Comparison of ENCODE assay signal across 10 cellular contexts in genomic region chr6:148524976-148525375, GRCh38.
DNase-seq lines count a peak whose midpoint lies in the region; ATAC-seq and TF ChIP-seq lines count a peak whose summit lies in the region.
"Had no signal": no experiment of that assay in that cellular context is flagged by ENCODE, and none has a peak within 500 bp of the region (broad histone marks: within the 10 kb centered on the region; RNA-seq: fewer than 3 reads in every experiment).

No MANE protein-coding gene starts in this region.

- 95 to 96% methylated on average over 8 of the region's 8 CpGs for WGBS in ectodermal cell, 2 experiments

- H3K36me3 ChIP-seq in OCI-LY3 (replicated peaks; ENCODE audit: low read depth, low read length) = no peaks in the 10 kb centered on the region
- peaks cover 33% of the 10 kb centered on the region for H3K36me3 ChIP-seq in ectodermal cell (ENCODE audit: control insufficient read depth, insufficient read depth, low read length)
- H3K36me3 ChIP-seq in rectal smooth muscle tissue (ENCODE audit: control insufficient read depth, insufficient read depth, low read length) = peaks cover 9% of the 10 kb centered on the region

- no peaks in the 10 kb centered on the region for H4K20me1 ChIP-seq in OCI-LY3 (ENCODE audit: insufficient read depth, low read length)

- no peak for TF ChIP-seq CTCF in OCI-LY3 (IDR thresholded peaks at IDR 0.05; ENCODE audit: low read depth, low read length)

- H3K4me1 ChIP-seq in OCI-LY3 (ENCODE audit: low read length) (peaks cover 22% of the 10 kb centered on the region), ectodermal cell (ENCODE audit: control insufficient read depth, insufficient read depth, low read length) (no peaks in the 10 kb centered on the region), rectal smooth muscle tissue (ENCODE audit: control insufficient read depth, insufficient read depth, low read length) (peaks cover 8% of the 10 kb centered on the region)

- H3K4me3 ChIP-seq in OCI-LY3 (ENCODE audit: low read length) (no peak overlapping the region), ectodermal cell (ENCODE audit: insufficient read depth, low read depth, low read length) (no peak overlapping the region), rectal smooth muscle tissue (ENCODE audit: low read length) (no peak overlapping the region)

- DNase-seq in Caki2 (ENCODE audit: low read depth) = peak; percentile 47
- DNase-seq in NCI-H748 (lab: John Stamatoyannopoulos, UW; ENCODE audit: unreplicated experiment) = no peak
- DNase-seq in KG1 (lab: John Stamatoyannopoulos, UW) = no peak
- DNase-seq: naive thymus-derived CD8-positive, alpha-beta T cell; NCI-H510A treated with DMSO at 0.1 percent for 48 hours had no signal

- in situ Hi-C loops in Caki2 (cut with HindIII; ENCODE audit: low pct_unique_long_range_greater_than_20kb, low sequenced_read_pairs) = no loop called here

- no peak overlapping the region for H2AFZ ChIP-seq in OCI-LY3 (ENCODE audit: low read depth, low read length)

- H3K79me2 ChIP-seq in OCI-LY3 (ENCODE audit: low read length) = no peaks in the 10 kb centered on the region

- H3K9me3 ChIP-seq in OCI-LY3 (ENCODE audit: insufficient read depth, low read length) = no peaks in the 10 kb centered on the region
- H3K9me3 ChIP-seq in ectodermal cell (ENCODE audit: control insufficient read depth, low read length) = no peaks in the 10 kb centered on the region

- H3K27me3 ChIP-seq in OCI-LY3 (ENCODE audit: low read depth, low read length) (peaks cover 14% of the 10 kb centered on the region), ectodermal cell (ENCODE audit: control insufficient read depth, insufficient read depth, low read length, poor library complexity, severe bottlenecking) (no peaks in the 10 kb centered on the region), rectal smooth muscle tissue (ENCODE audit: control insufficient read depth, insufficient read depth, low read length) (no peaks in the 10 kb centered on the region)

- H3K9ac ChIP-seq in OCI-LY3 (ENCODE audit: low read length) (no peak overlapping the region), rectal smooth muscle tissue (ENCODE audit: low read length) (no peak overlapping the region)

- ATAC-seq in HG03571 (IDR thresholded peaks at IDR 0.05; ENCODE audit: unreplicated experiment) = no peak
- no peak for ATAC-seq in GM18498 (IDR thresholded peaks at IDR 0.05; ENCODE audit: unreplicated experiment)
- ATAC-seq: naive thymus-derived CD8-positive, alpha-beta T cell had no signal

- H3K4me2 ChIP-seq in OCI-LY3 (ENCODE audit: low read length) = peak overlapping the region; percentile 30

- no peak overlapping the region for H3K27ac ChIP-seq in OCI-LY3 (ENCODE audit: low read length)
- peak overlapping the region; percentile 8 for H3K27ac ChIP-seq in ectodermal cell (ENCODE audit: insufficient read depth, low read depth, low read length, poor library complexity, severe bottlenecking)
- H3K27ac ChIP-seq in rectal smooth muscle tissue (ENCODE audit: low read depth, low read length) = peak overlapping the region; percentile 67
